Comparison of ENCODE assay signal across 1 cellular context in the genomic region with DNA sequence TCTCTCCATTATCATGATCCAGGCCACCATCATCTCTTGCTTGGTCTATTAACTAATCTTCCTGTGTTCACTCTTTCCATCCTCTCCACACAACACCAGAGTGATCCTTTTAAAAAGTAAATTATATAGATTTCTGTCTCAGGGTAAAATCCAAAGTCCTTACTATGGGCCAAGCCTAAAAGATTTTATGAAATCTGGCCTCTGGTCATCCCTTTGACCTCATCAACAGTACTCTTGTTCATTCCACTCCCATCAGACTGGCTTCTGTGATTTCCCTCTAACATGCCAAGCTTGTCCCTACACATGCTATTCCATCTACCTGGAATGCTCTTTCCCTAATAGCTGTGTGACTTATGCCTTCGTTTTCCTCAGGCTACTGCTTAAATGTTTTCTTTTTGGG.
TF ChIP-seq lines count a peak whose summit lies in the region.

No MANE protein-coding gene starts in this region.

TF ChIP-seq in K562, 482 proteins besides CTCF, POLR2A, EP300 and RAD21:
- TF ChIP-seq KDM1A (IDR thresholded peaks at IDR 0.05) (0 out of 4 replicates have a peak, but pooled peaks of 1 of the 2 experiments have one; percentile 28), PHTF2 (CRISPR knock-in tag; IDR thresholded peaks at IDR 0.05) (no peak), NELFE (IDR thresholded peaks at IDR 0.05; ENCODE audit: insufficient read depth, insufficient read length) (no peak)
